ENCODE assay signal across 8 cellular contexts in genomic region chr7:66522518-66522917, GRCh38.
A peak's percentile ranks its signal among the peaks of the same experiment; 100 is the strongest.
DNase-seq lines count a peak whose midpoint lies in the region; ATAC-seq and TF ChIP-seq lines count a peak whose summit lies in the region.

No MANE protein-coding gene starts in this region.

- H3K4me3 Mint-ChIP-seq in glutamatergic neuron (ENCODE audit: unreplicated experiment), result no peak overlapping the region

- no peaks in the 10 kb centered on the region for H3K4me1 ChIP-seq in upper lobe of right lung

- H3K4me1 Mint-ChIP-seq in glutamatergic neuron (ENCODE audit: low read depth, unreplicated experiment), result peaks cover 5% of the 10 kb centered on the region

- H3K27ac Mint-ChIP-seq in glutamatergic neuron (ENCODE audit: unreplicated experiment), result no peak overlapping the region

- no peaks in the 10 kb centered on the region for H3K9me3 ChIP-seq in upper lobe of right lung

- peaks cover 16% of the 10 kb centered on the region for H3K27me3 Mint-ChIP-seq in glutamatergic neuron (ENCODE audit: unreplicated experiment)

- H3K36me3 Mint-ChIP-seq in glutamatergic neuron (ENCODE audit: unreplicated experiment), result no peaks in the 10 kb centered on the region

- H3K27ac ChIP-seq in upper lobe of right lung, result no peak overlapping the region

- peak; percentile 70 for ATAC-seq in upper lobe of right lung
- ATAC-seq in GM19452 (IDR thresholded peaks at IDR 0.05; ENCODE audit: unreplicated experiment), result no peak

- peaks cover 4% of the 10 kb centered on the region for H3K9me3 Mint-ChIP-seq in glutamatergic neuron (ENCODE audit: unreplicated experiment)

- no peaks in the 10 kb centered on the region for H3K36me3 ChIP-seq in upper lobe of right lung

- peak; percentile 24 for DNase-seq in stimulated activated CD4-positive, alpha-beta T cell treated with anti-CD3 and anti-CD28 coated beads, Interleukin-15, amount 100 ng/mL, for 24 hours
- no peak for DNase-seq in stimulated activated CD4-positive, alpha-beta T cell treated with anti-CD3 and anti-CD28 coated beads, Interleukin-12 subunit alpha, Interleukin-12 subunit beta, amount 100 ng/mL, for 4 hours
- DNase-seq in OCI-M1 (lab: John Stamatoyannopoulos, UW) (peak; percentile 33), fibroblast of pulmonary artery (ENCODE audit: low read depth) (no peak), upper lobe of right lung (no peak), glutamatergic neuron (no peak), NOMO-1 treated with dmso at 0.1 percent for 144 hours (lab: John Stamatoyannopoulos, UW; ENCODE audit: unreplicated experiment) (no peak)

- H3K4me3 ChIP-seq in fibroblast of pulmonary artery (replicated peaks; ENCODE audit: low read depth, low read length) (no peak overlapping the region), upper lobe of right lung (no peak overlapping the region)

- intact Hi-C loops in upper lobe of right lung (cut with DNase I), result no loop called here

- TF ChIP-seq CTCF in fibroblast of pulmonary artery (IDR thresholded peaks at IDR 0.05; ENCODE audit: low read length, missing control alignments) (peak; percentile 28), upper lobe of right lung (IDR thresholded peaks at IDR 0.05) (peak; percentile 20), glutamatergic neuron (IDR thresholded peaks at IDR 0.05; ENCODE audit: partially characterized antibody, unreplicated experiment) (no peak)

- no peaks in the 10 kb centered on the region for H3K27me3 ChIP-seq in upper lobe of right lung

Comparison
In these comparisons a context has a peak if more than half of its experiments do, and no peak if none do; other contexts are left out.
1. DNase-seq: peak in stimulated activated CD4-positive, alpha-beta T cell treated with anti-CD3 and anti-CD28 coated beads, Interleukin-15, amount 100 ng/mL, for 24 hours (single experiment) and OCI-M1 (single experiment); none in stimulated activated CD4-positive, alpha-beta T cell treated with anti-CD3 and anti-CD28 coated beads, Interleukin-12 subunit alpha, Interleukin-12 subunit beta, amount 100 ng/mL, for 4 hours (single experiment), fibroblast of pulmonary artery (single experiment), upper lobe of right lung (single experiment), glutamatergic neuron (single experiment) and NOMO-1 treated with dmso at 0.1 percent for 144 hours (single experiment).